In genomic region chr2:75276093-75277055, GRCh38 we compare ENCODE assay signal across 10 cellular contexts.
DNase-seq lines count a peak whose midpoint lies in the region; TF ChIP-seq lines count a peak whose summit lies in the region.
"Had no signal": no experiment of that assay in that cellular context is flagged by ENCODE, and none has a peak within 500 bp of the region (broad histone marks: within the 10 kb centered on the region; RNA-seq: fewer than 3 reads in every experiment).

No MANE protein-coding gene starts in this region.

- no peaks in the 10 kb centered on the region for H3K36me3 Mint-ChIP-seq in chondrocyte (ENCODE audit: low read depth)
- H3K36me3 Mint-ChIP-seq in endothelial cell (ENCODE audit: low read depth, unreplicated experiment), result no peaks in the 10 kb centered on the region

- no peak for TF ChIP-seq CTCF in chondrocyte (IDR thresholded peaks at IDR 0.05)
- TF ChIP-seq CTCF in endothelial cell (IDR thresholded peaks at IDR 0.05; ENCODE audit: unreplicated experiment), result no peak

- no peaks in the 10 kb centered on the region for H3K27me3 Mint-ChIP-seq in chondrocyte (ENCODE audit: low read depth)
- H3K27me3 Mint-ChIP-seq in endothelial cell (ENCODE audit: unreplicated experiment), result no peaks in the 10 kb centered on the region

- H3K27ac Mint-ChIP-seq in chondrocyte (ENCODE audit: unreplicated experiment), result peak overlapping the region; percentile 45
- H3K27ac Mint-ChIP-seq in endothelial cell (ENCODE audit: unreplicated experiment), result no peak overlapping the region

- H3K4me1 Mint-ChIP-seq in chondrocyte (ENCODE audit: low read depth), result peaks cover 13% of the 10 kb centered on the region
- peaks cover 9% of the 10 kb centered on the region for H3K4me1 Mint-ChIP-seq in endothelial cell (ENCODE audit: unreplicated experiment)

- peak; percentile 62 for DNase-seq in EL
- peak; percentile 33 for DNase-seq in NCI-H460 (ENCODE audit: extremely low read depth, low read depth)
- DNase-seq in chondrocyte (ENCODE audit: low spot score), result no peak
- DNase-seq in kidney tubule cell (ENCODE audit: low spot score), result peak; percentile 76
- no peak for DNase-seq in NCI-H748 treated with DMSO at 0.1 percent for 48 hours (lab: John Stamatoyannopoulos, UW)
- DNase-seq in NCI-H2171 (lab: John Stamatoyannopoulos, UW), result no peak
- DNase-seq in NCI-H2029 treated with DMSO at 0.1 percent for 48 hours (lab: John Stamatoyannopoulos, UW), result no peak
- no peak for DNase-seq in endothelial cell (ENCODE audit: low spot score)
- DNase-seq: central memory CD4-positive, alpha-beta T cell; tibial artery had no signal

- peaks cover 3% of the 10 kb centered on the region for H3K9me3 Mint-ChIP-seq in chondrocyte (ENCODE audit: low read depth)
- no peaks in the 10 kb centered on the region for H3K9me3 Mint-ChIP-seq in endothelial cell (ENCODE audit: unreplicated experiment)

- no peak overlapping the region for H3K4me3 Mint-ChIP-seq in chondrocyte (ENCODE audit: unreplicated experiment)
- H3K4me3 Mint-ChIP-seq in endothelial cell (ENCODE audit: unreplicated experiment), result no peak overlapping the region

Comparison
In these comparisons a context has a peak if more than half of its experiments do, and no peak if none do; other contexts are left out.
1. DNase-seq: peak in EL (single experiment), NCI-H460 (single experiment) and kidney tubule cell (single experiment); none in chondrocyte (single experiment), NCI-H748 treated with DMSO at 0.1 percent for 48 hours (single experiment), NCI-H2171 (single experiment), NCI-H2029 treated with DMSO at 0.1 percent for 48 hours (single experiment) and endothelial cell (single experiment).